Comparison of ENCODE assay signal across 11 cellular contexts in the genomic region with DNA sequence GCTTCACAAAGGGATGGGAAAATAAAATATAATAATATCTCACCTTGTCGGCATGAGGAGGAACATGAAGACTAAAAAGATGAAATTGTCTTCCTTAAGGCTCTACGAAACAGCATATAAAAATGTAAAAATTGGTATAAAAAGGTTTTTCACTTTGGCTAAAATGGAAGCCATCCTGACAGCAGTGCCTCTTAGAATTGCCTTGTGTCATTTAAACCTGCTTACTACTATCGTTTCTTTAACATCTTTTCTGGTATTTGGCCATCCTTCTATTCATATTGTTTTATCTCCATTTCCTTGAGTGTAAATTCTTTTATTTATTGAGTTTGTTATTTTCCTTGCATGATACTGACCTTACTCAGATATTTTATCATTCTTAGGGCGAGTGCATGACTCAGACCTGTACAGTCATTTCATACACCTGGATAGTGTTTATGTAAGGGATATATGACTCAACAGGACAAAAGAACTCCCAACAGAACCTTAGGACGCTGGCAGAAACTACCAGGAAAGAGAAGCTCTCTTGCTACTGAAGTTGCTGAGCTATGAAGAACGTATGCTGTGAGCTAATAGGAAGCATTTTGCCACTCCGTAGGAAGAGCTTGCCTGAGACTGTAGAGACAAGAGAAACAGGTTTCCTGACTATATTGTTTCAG. TPM values are rescaled to one million over a fixed set of nuclear protein-coding genes. Genes with fewer than 3 reads are reported as not detected.
DNase-seq lines count a peak whose midpoint lies in the region; ATAC-seq, FAIRE-seq and TF ChIP-seq lines count a peak whose summit lies in the region.
"Had no signal": no experiment of that assay in that cellular context is flagged by ENCODE, and none has a peak within 500 bp of the region (broad histone marks: within the 10 kb centered on the region; RNA-seq: fewer than 3 reads in every experiment).

No MANE protein-coding gene starts in this region.

- H3K36me3 ChIP-seq in HepG2 (replicated peaks in 1 of 2; ENCODE audit: control insufficient read depth in 1 of 2, insufficient read depth in 2 of 2, low read length in 2 of 2): no peaks in the 10 kb centered on the region

- ATAC-seq in A549 (peak; percentile 90 to 95), HepG2 (peak; percentile 48), HG02938 (IDR thresholded peaks at IDR 0.05; ENCODE audit: unreplicated experiment) (no peak), HG03460 (IDR thresholded peaks at IDR 0.05; ENCODE audit: unreplicated experiment) (no peak)
- ATAC-seq: CD8-positive, alpha-beta T cell had no signal

- H2AFZ ChIP-seq in HepG2 (ENCODE audit: low read length): no peak overlapping the region

- in situ Hi-C loops in HepG2 (cut with HindIII; ENCODE audit: extremely low pct_ligation_motif_present, low pct_unique_long_range_greater_than_20kb): no loop called here

- H3K27ac Mint-ChIP-seq in activated T-helper 2 cell treated with anti-CD3 and anti-CD28 coated beads, Interferon-gamma antibody, Interleukin-2, Interleukin-4, amounts not matched to agents 10 μg/mL and 5 μg/mL and 100 μg/mL, durations not matched to agents 14 hours and 24 hours and 36 hours: no peak overlapping the region
- H3K27ac Mint-ChIP-seq: CD8-positive, alpha-beta T cell had no signal

- TF ChIP-seq EP300 in A549 (IDR thresholded peaks at IDR 0.05) (0 out of 5 replicates have a peak, but pooled peaks of 1 of the 2 experiments have one; percentile 13), HepG2 (IDR thresholded peaks at IDR 0.05; ENCODE audit: low read depth in 2 of 2, low read length in 2 of 2) (peak in 1 of 2 experiments; percentile 34; a peak in 1 of 4 replicates), HepG2 (CRISPR knock-in tag; IDR thresholded peaks at IDR 0.05; ENCODE audit: borderline replicate concordance) (no peak)

- H3K27me3 Mint-ChIP-seq in activated T-helper 2 cell treated with anti-CD3 and anti-CD28 coated beads, Interferon-gamma antibody, Interleukin-2, Interleukin-4, amounts not matched to agents 10 μg/mL and 5 μg/mL and 100 μg/mL, durations not matched to agents 14 hours and 24 hours and 36 hours (ENCODE audit: low read depth): peaks cover 6% of the 10 kb centered on the region

- no TSS peak for BruUV-seq in HepG2 (replicated peaks; lab: Mats Ljungman, UMichigan)

- H3K4me2 ChIP-seq in A549 (peak overlapping the region; percentile 74), HepG2 (ENCODE audit: low read depth, low read length) (peak overlapping the region; percentile 60)

- CTCF ChIA-PET in A549 (lab: Yijun Ruan, JAX) (interaction anchor here (0.6 to 1.1 kb wide), 2 partner anchors 31 to 513 kb away, joined by 3 to 5 read pairs; no protein-coding TSS in a partner anchor), HepG2 (lab: Yijun Ruan, JAX; ENCODE audit: low intra/inter-chr PET ratio, low total read pairs) (no interaction called here)

- H4K20me1 ChIP-seq in HepG2 (ENCODE audit: insufficient read depth, low read length): no peaks in the 10 kb centered on the region

- no peak overlapping the region for H3K9ac ChIP-seq in HepG2 (ENCODE audit: insufficient read depth, low read depth, low read length)

- H3K27me3 ChIP-seq in HepG2 (ENCODE audit: control insufficient read depth in 1 of 2, insufficient read depth in 2 of 2, low read length in 2 of 2): no peaks in the 10 kb centered on the region

- FAIRE-seq in A549 (lab: Jason Lieb, UNC) (no peak), HepG2 (lab: Jason Lieb, UNC) (no peak)
- FAIRE-seq: H1 had no signal

- DNase-seq in A549 (ENCODE audit: low read depth in 1 of 2, low spot score in 1 of 2) (peak; percentile 56 to 86), HT-29 (ENCODE audit: low spot score) (peak; percentile 87), brain pericyte (ENCODE audit: low read depth, low spot score) (peak; percentile 24), HepG2 (ENCODE audit: low spot score) (peak; percentile 70), foreskin melanocyte (no peak)
- no peak for DNase-seq in activated T-helper 2 cell treated with anti-CD3 and anti-CD28 coated beads, Interferon-gamma antibody, Interleukin-2, Interleukin-4, amounts not matched to agents 10 μg/mL and 5 μg/mL and 100 μg/mL, durations not matched to agents 14 hours and 24 hours and 36 hours (ENCODE audit: low spot score)
- DNase-seq: CD8-positive, alpha-beta T cell; stimulated activated CD4-positive, alpha-beta T cell treated with anti-CD3 and anti-CD28 coated beads, Interleukin-2, amount 100 ng/mL, for 48 hours had no signal

- TF ChIP-seq RAD21 in A549 (conservative IDR thresholded peaks at IDR 0.05 in 1 of 2, IDR thresholded peaks at IDR 0.05 in 1 of 2) (no peak), HepG2 (CRISPR knock-in tag; IDR thresholded peaks at IDR 0.05) (no peak)

- H3K27ac ChIP-seq in A549 (peak overlapping the region; percentile 60 to 88), HepG2 (ENCODE audit: extremely low read length, insufficient read depth, low read length) (no peak overlapping the region)

- WGBS in A549 (ENCODE audit: missing lambda C conversion rate): 7% methylated on average over 7 of the region's 7 CpGs
- WGBS in HepG2 (ENCODE audit: low lambda C conversion rate): 39% methylated on average over 7 of the region's 7 CpGs

- H3K4me3 ChIP-seq in A549 (peak overlapping the region; percentile 20; the same call in 1 of the 3 replicates), HepG2 (replicated peaks in 1 of 3; ENCODE audit: insufficient read depth in 1 of 3, low read depth in 2 of 3, low read length in 3 of 3) (no peak overlapping the region)

- POLR2A ChIA-PET in A549 (lab: Yijun Ruan, JAX): interaction anchor here (0.6 kb wide), 1 partner anchor 30 kb away, joined by 3 read pairs; no protein-coding TSS in a partner anchor
- POLR2A ChIA-PET in HepG2 (lab: Yijun Ruan, JAX): interaction anchor here (0.9 to 1.4 kb wide), 3 partner anchors 8 to 31 kb away, joined by 3 read pairs; no protein-coding TSS in a partner anchor

- intact Hi-C loops in HepG2 (cut with micrococcal nuclease; ENCODE audit: unreplicated experiment): no loop called here
- intact Hi-C loops in activated T-helper 2 cell treated with anti-CD3 and anti-CD28 coated beads, Interferon-gamma antibody, Interleukin-2, Interleukin-4, amounts not matched to agents 10 μg/mL and 5 μg/mL and 100 μg/mL, durations not matched to agents 14 hours and 24 hours and 36 hours (cut with micrococcal nuclease): no loop called here

- no peaks in the 10 kb centered on the region for H3K9me3 ChIP-seq in A549
- H3K9me3 ChIP-seq in HepG2 (ENCODE audit: low read length): no peaks in the 10 kb centered on the region

- H3K36me3 Mint-ChIP-seq in activated T-helper 2 cell treated with anti-CD3 and anti-CD28 coated beads, Interferon-gamma antibody, Interleukin-2, Interleukin-4, amounts not matched to agents 10 μg/mL and 5 μg/mL and 100 μg/mL, durations not matched to agents 14 hours and 24 hours and 36 hours (ENCODE audit: low read depth): no peaks in the 10 kb centered on the region
- H3K36me3 Mint-ChIP-seq: CD8-positive, alpha-beta T cell had no signal

- no peak overlapping the region for H3K4me3 Mint-ChIP-seq in activated T-helper 2 cell treated with anti-CD3 and anti-CD28 coated beads, Interferon-gamma antibody, Interleukin-2, Interleukin-4, amounts not matched to agents 10 μg/mL and 5 μg/mL and 100 μg/mL, durations not matched to agents 14 hours and 24 hours and 36 hours (ENCODE audit: low read depth)
- H3K4me3 Mint-ChIP-seq: CD8-positive, alpha-beta T cell had no signal

- no peaks in the 10 kb centered on the region for H3K79me2 ChIP-seq in HepG2 (ENCODE audit: insufficient read depth, low read length)

- H3K4me1 ChIP-seq in A549 (peaks cover 25% of the 10 kb centered on the region), HepG2 (ENCODE audit: insufficient read depth, low read length) (peaks cover 46% of the 10 kb centered on the region)

- H3K9me3 Mint-ChIP-seq in activated T-helper 2 cell treated with anti-CD3 and anti-CD28 coated beads, Interferon-gamma antibody, Interleukin-2, Interleukin-4, amounts not matched to agents 10 μg/mL and 5 μg/mL and 100 μg/mL, durations not matched to agents 14 hours and 24 hours and 36 hours: no peaks in the 10 kb centered on the region
- H3K9me3 Mint-ChIP-seq: CD8-positive, alpha-beta T cell had no signal

- TF ChIP-seq POLR2A in A549 (IDR thresholded peaks at IDR 0.05; ENCODE audit: low read length) (no peak), HepG2 (IDR thresholded peaks at IDR 0.05; ENCODE audit: insufficient read depth in 1 of 2, low read depth in 2 of 2, low read length in 2 of 2) (no peak)

- peaks cover 8% of the 10 kb centered on the region for H3K4me1 Mint-ChIP-seq in activated T-helper 2 cell treated with anti-CD3 and anti-CD28 coated beads, Interferon-gamma antibody, Interleukin-2, Interleukin-4, amounts not matched to agents 10 μg/mL and 5 μg/mL and 100 μg/mL, durations not matched to agents 14 hours and 24 hours and 36 hours (ENCODE audit: low read depth)

- no peak for TF ChIP-seq CTCF in A549 (IDR thresholded peaks at IDR 0.05)
- TF ChIP-seq CTCF in HepG2 (CRISPR knock-in tag; IDR thresholded peaks at IDR 0.05): no peak

RNA-seq across cellular contexts. Expression of gene CDKN2AIP, which starts 5.8 kb away (rescaled TPM):
- polyA plus RNA-seq in A549 (2011; rRNA removed) (10.2 and 12.4 TPM in 2 replicates), A549 (2017; fragmentation: RNase III; extraction: RNeasy Plus Mini Kit Qiagen cat#74134 plus additional on column Dnase treatment) (8.9 to 9.6 TPM (median 9.1 TPM) in 3 replicates), HepG2 (2011; rRNA removed) (14.1 and 17.0 TPM in 2 replicates)
- 4.1 and 5.4 TPM in 2 replicates for polyA plus RNA-seq in A549 (2012; cell fraction: cytosol; rRNA removed)
- polyA plus RNA-seq in A549 (2012; cell fraction: nucleus; rRNA removed): 4.2 and 4.3 TPM in 2 replicates
- polyA minus RNA-seq in A549 (2011; rRNA and poly(A)+ RNA removed): 5.6 and 6.2 TPM in 2 replicates
- total RNA-seq in HT-29 (2014; rRNA removed; shearing (Covaris generic)): 17.8 and 18.8 TPM in 2 replicates
- 18.7 and 21.4 TPM in 2 replicates for total RNA-seq in HepG2 (2016; rRNA removed; fragmentation: Illumina TruSeq; extraction: Trizol)
- total RNA-seq in HepG2 (2016; cell fraction: cytosol; rRNA removed; fragmentation: Illumina TruSeq; extraction: Trizol; ENCODE audit: low read depth): 2.2 and 3.1 TPM in 2 replicates
- 18.5 and 22.0 TPM in 2 replicates for total RNA-seq in HepG2 (2016; cell fraction: insoluble cytoplasmic fraction; rRNA removed; fragmentation: Illumina TruSeq; extraction: Trizol)
- total RNA-seq in HepG2 (2016; cell fraction: membrane; rRNA removed; fragmentation: Illumina TruSeq; extraction: Trizol): 7.9 and 8.4 TPM in 2 replicates
- total RNA-seq in HepG2 (2016; cell fraction: nucleus; rRNA removed; fragmentation: Illumina TruSeq; extraction: Trizol): 24.3 and 25.6 TPM in 2 replicates
- 7.8 and 10.0 TPM in 2 replicates for polyA plus RNA-seq in HepG2 (2011; cell fraction: cytosol; rRNA removed)
- 10.9 and 11.0 TPM in 2 replicates for polyA plus RNA-seq in HepG2 (2011; cell fraction: nucleus; rRNA removed)
- polyA plus RNA-seq in HepG2 (2012): 13.3 and 14.9 TPM in 2 replicates
- 1.8 and 2.0 TPM in 2 replicates for polyA plus RNA-seq in HepG2 (2016; cell fraction: cytosol; fragmentation: Illumina TruSeq; extraction: Trizol; ENCODE audit: low read depth)
- 24.1 and 24.4 TPM in 2 replicates for polyA plus RNA-seq in HepG2 (2016; cell fraction: insoluble cytoplasmic fraction; fragmentation: Illumina TruSeq; extraction: Trizol; ENCODE audit: low read depth)
- 5.4 TPM in 2 replicates for polyA plus RNA-seq in HepG2 (2016; cell fraction: membrane; fragmentation: Illumina TruSeq; extraction: Trizol; ENCODE audit: low read depth)
- polyA plus RNA-seq in HepG2 (2016; cell fraction: nucleus; fragmentation: Illumina TruSeq; extraction: Trizol; ENCODE audit: insufficient read depth, low read depth): 21.6 and 21.7 TPM in 2 replicates
- 11.8 and 17.2 TPM in 2 replicates for polyA minus RNA-seq in HepG2 (2011; rRNA and poly(A)+ RNA removed; ENCODE audit: low replicate concordance)
- polyA minus RNA-seq in HepG2 (2011; cell fraction: cytosol; rRNA and poly(A)+ RNA removed): 8.8 and 10.6 TPM in 2 replicates
- polyA minus RNA-seq in HepG2 (2011; cell fraction: nucleus; rRNA and poly(A)+ RNA removed): 65.3 and 67.1 TPM in 2 replicates
- 23.3 and 25.3 TPM in 2 replicates for total RNA-seq in activated T-helper 2 cell treated with anti-CD3 and anti-CD28 coated beads, Interferon-gamma antibody, Interleukin-2, Interleukin-4, amounts not matched to agents 10 μg/mL and 5 μg/mL and 100 μg/mL, durations not matched to agents 14 hours and 24 hours and 36 hours

Comparison
In these comparisons a context has a peak if more than half of its experiments do, and no peak if none do; other contexts are left out.
1. ATAC-seq: peak in A549 (2 of 2) and HepG2 (single experiment); none in HG02938 (single experiment) and HG03460 (single experiment).
2. DNase-seq: peak in A549 (2 of 2), HT-29 (single experiment), brain pericyte (single experiment) and HepG2 (single experiment); none in activated T-helper 2 cell treated with anti-CD3 and anti-CD28 coated beads, Interferon-gamma antibody, Interleukin-2, Interleukin-4, amounts not matched to agents 10 μg/mL and 5 μg/mL and 100 μg/mL, durations not matched to agents 14 hours and 24 hours and 36 hours (single experiment) and foreskin melanocyte (single experiment).
3. Of the 38 proteins assayed by ChIP-seq in both HepG2 and A549: peak only in HepG2: none; only in A549: JUNB; in both: FOSL2 and MAFK; in neither: 33; mixed calls (peak in some experiments, not most) for 2.